ENCODE assay signal across 11 cellular contexts in genomic region chr7:25846722-25847121, GRCh38.
DNase-seq lines count a peak whose midpoint lies in the region; ATAC-seq, FAIRE-seq and TF ChIP-seq lines count a peak whose summit lies in the region.
"Had no signal": no experiment of that assay in that cellular context is flagged by ENCODE, and none has a peak within 500 bp of the region (broad histone marks: within the 10 kb centered on the region; RNA-seq: fewer than 3 reads in every experiment).

No MANE protein-coding gene starts in this region.

- H3K79me2 ChIP-seq in fibroblast of lung (ENCODE audit: control insufficient read depth, insufficient read depth, low read length): no peaks in the 10 kb centered on the region

- intact Hi-C loops in pancreas (cut with DNase I): loop anchor here in 1 of 3 donors (10.0 kb wide), 1 partner anchor 252 kb away; no protein-coding TSS in a partner anchor

- H3K36me3 ChIP-seq in fibroblast of lung (ENCODE audit: control insufficient read depth, insufficient read depth, low read length): no peaks in the 10 kb centered on the region
- no peaks in the 10 kb centered on the region for H3K36me3 ChIP-seq in pancreas

- H3K4me2 ChIP-seq in fibroblast of lung (ENCODE audit: extremely low read depth, insufficient read depth, low read length): no peak overlapping the region

- no peak overlapping the region for H3K27ac Mint-ChIP-seq in glutamatergic neuron (ENCODE audit: unreplicated experiment)
- H3K27ac Mint-ChIP-seq: CD4-positive, alpha-beta T cell had no signal

- H3K4me1 Mint-ChIP-seq in glutamatergic neuron (ENCODE audit: low read depth, unreplicated experiment): peaks cover 20% of the 10 kb centered on the region

- H3K4me3 Mint-ChIP-seq in glutamatergic neuron (ENCODE audit: unreplicated experiment): no peak overlapping the region
- H3K4me3 Mint-ChIP-seq: CD4-positive, alpha-beta T cell had no signal

- WGBS in pancreas, 2 donors: 19 to 20% methylated on average over 5 of the region's 5 CpGs

- peaks cover 2% of the 10 kb centered on the region for H3K9me3 Mint-ChIP-seq in glutamatergic neuron (ENCODE audit: unreplicated experiment)
- H3K9me3 Mint-ChIP-seq: CD4-positive, alpha-beta T cell had no signal

- no peak overlapping the region for H2AFZ ChIP-seq in fibroblast of lung (ENCODE audit: low read length)

- H3K4me1 ChIP-seq in fibroblast of lung (ENCODE audit: control insufficient read depth, extremely low read depth, insufficient read depth, low read length) (peaks cover 31% of the 10 kb centered on the region), pancreas (peaks cover 0 to 15% (median 11%) of the 10 kb centered on the region in 3 donors)

- no peaks in the 10 kb centered on the region for H3K27me3 Mint-ChIP-seq in glutamatergic neuron (ENCODE audit: unreplicated experiment)

- no peaks in the 10 kb centered on the region for H3K36me3 Mint-ChIP-seq in glutamatergic neuron (ENCODE audit: unreplicated experiment)

- H4K20me1 ChIP-seq in fibroblast of lung (ENCODE audit: control insufficient read depth, extremely low read depth, insufficient read depth, low read length): no peaks in the 10 kb centered on the region

- FAIRE-seq in pancreas (lab: Jason Lieb, UNC): peak; percentile 57

- ATAC-seq in pancreas (peak; percentile 52 to 72 (median 64)), GM21447 (IDR thresholded peaks at IDR 0.05; ENCODE audit: unreplicated experiment) (no peak), GM21528 (IDR thresholded peaks at IDR 0.05; ENCODE audit: low FRiP score, unreplicated experiment) (no peak)
- ATAC-seq: activated CD4-positive, CD25-positive, alpha-beta regulatory T cell treated with anti-CD3 and anti-CD28 coated beads, Interleukin-2, amount 50 U/mL, for 24 hours had no signal

- no peaks in the 10 kb centered on the region for H3K27me3 ChIP-seq in fibroblast of lung (ENCODE audit: control insufficient read depth, insufficient read depth, low read length)
- no peaks in the 10 kb centered on the region for H3K27me3 ChIP-seq in pancreas

- TF ChIP-seq CTCF in AG10803 (conservative IDR thresholded peaks at IDR 0.05; ENCODE audit: low read length): no peak
- TF ChIP-seq CTCF in fibroblast of lung (conservative IDR thresholded peaks at IDR 0.05 in 1 of 2, IDR thresholded peaks at IDR 0.05 in 1 of 2; ENCODE audit: low read depth in 1 of 2, low read length in 2 of 2): no peak
- no peak for TF ChIP-seq CTCF in pancreas (IDR thresholded peaks at IDR 0.05)
- no peak for TF ChIP-seq CTCF in glutamatergic neuron (IDR thresholded peaks at IDR 0.05; ENCODE audit: partially characterized antibody, unreplicated experiment)

- peak; percentile 65 for DNase-seq in AG10803 (ENCODE audit: low read depth)
- DNase-seq in fibroblast of lung (ENCODE audit: low read depth in 2 of 2): peak; percentile 88 to 97
- DNase-seq in pancreas: peak in 3 of 6 donors; percentile 64 to 70 (median 68)
- DNase-seq in T-helper 9 cell: no peak
- no peak for DNase-seq in glutamatergic neuron
- DNase-seq: CD4-positive, alpha-beta T cell; effector CD8-positive, alpha-beta T cell had no signal

- no peak overlapping the region for H3K9ac ChIP-seq in fibroblast of lung (ENCODE audit: insufficient read depth, low read length)

- H3K27ac ChIP-seq in fibroblast of lung (ENCODE audit: insufficient read depth, low read length) (no peak overlapping the region), pancreas (peak overlapping the region in 1 of 4 donors; percentile 17)

- no peaks in the 10 kb centered on the region for H3K9me3 ChIP-seq in fibroblast of lung (ENCODE audit: control insufficient read depth, insufficient read depth, low read depth, low read length)
- H3K9me3 ChIP-seq in pancreas: no peaks in the 10 kb centered on the region

- H3K4me3 ChIP-seq in AG10803 (ENCODE audit: low read length) (no peak overlapping the region), fibroblast of lung (replicated peaks in 1 of 4; ENCODE audit: control extremely low read depth in 1 of 4, insufficient read depth in 1 of 4, low read depth in 3 of 4, low read length in 4 of 4) (no peak overlapping the region), pancreas (no peak overlapping the region)

TF ChIP-seq in PFSK-1, 5 proteins besides CTCF, POLR2A, EP300 and RAD21:
- TF ChIP-seq POLR2AphosphoS5 (IDR thresholded peaks at IDR 0.05; ENCODE audit: low read depth, low read length): no peak
- no peak for TF ChIP-seq TAF1 (IDR thresholded peaks at IDR 0.05; ENCODE audit: borderline replicate concordance, insufficient read depth, low read length)
- TF ChIP-seq, protein P1, sequence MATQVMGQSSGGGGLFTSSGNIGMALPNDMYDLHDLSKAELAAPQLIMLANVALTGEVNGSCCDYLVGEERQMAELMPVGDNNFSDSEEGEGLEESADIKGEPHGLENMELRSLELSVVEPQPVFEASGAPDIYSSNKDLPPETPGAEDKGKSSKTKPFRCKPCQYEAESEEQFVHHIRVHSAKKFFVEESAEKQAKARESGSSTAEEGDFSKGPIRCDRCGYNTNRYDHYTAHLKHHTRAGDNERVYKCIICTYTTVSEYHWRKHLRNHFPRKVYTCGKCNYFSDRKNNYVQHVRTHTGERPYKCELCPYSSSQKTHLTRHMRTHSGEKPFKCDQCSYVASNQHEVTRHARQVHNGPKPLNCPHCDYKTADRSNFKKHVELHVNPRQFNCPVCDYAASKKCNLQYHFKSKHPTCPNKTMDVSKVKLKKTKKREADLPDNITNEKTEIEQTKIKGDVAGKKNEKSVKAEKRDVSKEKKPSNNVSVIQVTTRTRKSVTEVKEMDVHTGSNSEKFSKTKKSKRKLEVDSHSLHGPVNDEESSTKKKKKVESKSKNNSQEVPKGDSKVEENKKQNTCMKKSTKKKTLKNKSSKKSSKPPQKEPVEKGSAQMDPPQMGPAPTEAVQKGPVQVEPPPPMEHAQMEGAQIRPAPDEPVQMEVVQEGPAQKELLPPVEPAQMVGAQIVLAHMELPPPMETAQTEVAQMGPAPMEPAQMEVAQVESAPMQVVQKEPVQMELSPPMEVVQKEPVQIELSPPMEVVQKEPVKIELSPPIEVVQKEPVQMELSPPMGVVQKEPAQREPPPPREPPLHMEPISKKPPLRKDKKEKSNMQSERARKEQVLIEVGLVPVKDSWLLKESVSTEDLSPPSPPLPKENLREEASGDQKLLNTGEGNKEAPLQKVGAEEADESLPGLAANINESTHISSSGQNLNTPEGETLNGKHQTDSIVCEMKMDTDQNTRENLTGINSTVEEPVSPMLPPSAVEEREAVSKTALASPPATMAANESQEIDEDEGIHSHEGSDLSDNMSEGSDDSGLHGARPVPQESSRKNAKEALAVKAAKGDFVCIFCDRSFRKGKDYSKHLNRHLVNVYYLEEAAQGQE (IDR thresholded peaks at IDR 0.05; ENCODE audit: insufficient read depth in 1 of 2, low read depth in 2 of 2, low read length in 2 of 2): peak; percentile 71 to 92
- TF ChIP-seq FOXP2 (optimal IDR thresholded peaks at IDR 0.05; ENCODE audit: borderline replicate concordance, extremely low read depth, extremely low read length, insufficient read depth): peak; percentile 23
- no peak for TF ChIP-seq SIN3A (IDR thresholded peaks at IDR 0.05; ENCODE audit: borderline replicate concordance, insufficient read depth, low read length)
TF ChIP-seq in PFSK-1: peak in this region for 2.

Comparison
In these comparisons a context has a peak if more than half of its experiments do, and no peak if none do; other contexts are left out.
1. DNase-seq: peak in AG10803 (single experiment) and fibroblast of lung (2 of 2); none in T-helper 9 cell (single experiment) and glutamatergic neuron (single experiment).
2. ATAC-seq: peak in pancreas (4 of 4); none in GM21447 (single experiment) and GM21528 (single experiment).